In genomic region chr19:18044825-18045304, GRCh38 we compare ENCODE assay signal across 8 cellular contexts. TPM values are rescaled to one million over a fixed set of nuclear protein-coding genes. Genes with fewer than 3 reads are reported as not detected.
DNase-seq lines count a peak whose midpoint lies in the region; ATAC-seq, FAIRE-seq and TF ChIP-seq lines count a peak whose summit lies in the region.

No MANE protein-coding gene starts in this region.

- H3K27me3 ChIP-seq in ascending aorta = no peaks in the 10 kb centered on the region
- peaks cover 4% of the 10 kb centered on the region for H3K27me3 ChIP-seq in keratinocyte (ENCODE audit: control insufficient read depth, extremely low read depth, insufficient read depth, low read length)

- intact Hi-C loops in ascending aorta (cut with DNase I) = no loop called here

- H2AFZ ChIP-seq in keratinocyte (ENCODE audit: control insufficient read depth, low read length) = peak overlapping the region; percentile 64

- no peaks in the 10 kb centered on the region for H3K27me3 Mint-ChIP-seq in T-helper 17 cell

- peak; percentile 89 for ATAC-seq in GM21737 (IDR thresholded peaks at IDR 0.05; ENCODE audit: unreplicated experiment)
- peak; percentile 97 for ATAC-seq in T-helper 17 cell

- peak overlapping the region; percentile 84 for H3K4me3 Mint-ChIP-seq in T-helper 17 cell

- H3K36me3 ChIP-seq in ascending aorta (no peaks in the 10 kb centered on the region), keratinocyte (ENCODE audit: control insufficient read depth in 2 of 2, extremely low read depth in 1 of 2, insufficient read depth in 2 of 2, low read length in 2 of 2) (no peaks in the 10 kb centered on the region)

- DNase-seq in EH (ENCODE audit: low read depth) (peak; percentile 81), LHCN-M2 (ENCODE audit: low read depth) (peak; percentile 93), T-helper 17 cell (peak; percentile 52 to 66 (median 64)), ascending aorta (ENCODE audit: low spot score in 2 of 2) (peak; percentile 53 to 85), keratinocyte (ENCODE audit: low read depth, low spot score) (no peak), OCI-M2 (lab: John Stamatoyannopoulos, UW; ENCODE audit: unreplicated experiment) (no peak)
- peak; percentile 86 to 89 for DNase-seq in stimulated activated CD4-positive, alpha-beta T cell treated with anti-CD3 and anti-CD28 coated beads, Interleukin-15, amount 100 ng/mL, for 48 hours (ENCODE audit: low read depth in 2 of 2)

- H3K4me3 ChIP-seq in ascending aorta = peak overlapping the region; percentile 52 to 55
- H3K4me3 ChIP-seq in keratinocyte (ENCODE audit: control insufficient read depth in 2 of 3, extremely low read depth in 1 of 3, insufficient read depth in 2 of 3, low read depth in 1 of 3, low read length in 3 of 3) = peak overlapping the region in 2 of 3 experiments; percentile 44 to 48

- no peak for TF ChIP-seq CTCF in ascending aorta (IDR thresholded peaks at IDR 0.05)
- no peak for TF ChIP-seq CTCF in keratinocyte (optimal IDR thresholded peaks at IDR 0.05 in 1 of 3, IDR thresholded peaks at IDR 0.05 in 1 of 3, conservative IDR thresholded peaks at IDR 0.05 in 1 of 3; ENCODE audit: extremely low read depth in 1 of 3, insufficient read depth in 2 of 3, low read length in 3 of 3)

- FAIRE-seq in keratinocyte (lab: Jason Lieb, UNC) = no peak

- dilution Hi-C loops in keratinocyte (cut with MboI; ENCODE audit: extremely low pct_ligation_motif_present, low sequenced_read_pairs) = no loop called here

- peak overlapping the region; percentile 46 for H3K9ac ChIP-seq in keratinocyte (ENCODE audit: control insufficient read depth, extremely low read depth, insufficient read depth, low read length)

- peak overlapping the region; percentile 95 for H3K27ac Mint-ChIP-seq in T-helper 17 cell

- H3K79me2 ChIP-seq in keratinocyte (ENCODE audit: control insufficient read depth, insufficient read depth, low read length) = no peaks in the 10 kb centered on the region

- no peaks in the 10 kb centered on the region for H4K20me1 ChIP-seq in keratinocyte (ENCODE audit: control insufficient read depth, extremely low read depth, insufficient read depth, low read length)

- H3K4me1 Mint-ChIP-seq in T-helper 17 cell = peaks cover 40% of the 10 kb centered on the region

- peak overlapping the region; percentile 52 to 76 for H3K27ac ChIP-seq in ascending aorta
- H3K27ac ChIP-seq in keratinocyte (ENCODE audit: control insufficient read depth, insufficient read depth, low read length) = no peak overlapping the region

- no peaks in the 10 kb centered on the region for H3K9me3 ChIP-seq in T-helper 17 cell (ENCODE audit: control insufficient read depth, low read length, poor library complexity, severe bottlenecking)
- H3K9me3 ChIP-seq in ascending aorta = peaks cover 0 to 3% of the 10 kb centered on the region in 2 donors
- H3K9me3 ChIP-seq in keratinocyte (ENCODE audit: control insufficient read depth, low read depth, low read length) = no peaks in the 10 kb centered on the region

- no peaks in the 10 kb centered on the region for H3K36me3 Mint-ChIP-seq in T-helper 17 cell (ENCODE audit: low read depth)

- H3K4me2 ChIP-seq in keratinocyte (ENCODE audit: control insufficient read depth, extremely low read depth, insufficient read depth, low read depth, low read length) = peak overlapping the region; percentile 83

- no peaks in the 10 kb centered on the region for H3K9me1 ChIP-seq in keratinocyte (ENCODE audit: control insufficient read depth, extremely low read depth, insufficient read depth, low read length)

- H3K4me1 ChIP-seq in ascending aorta (peaks cover 12 to 24% of the 10 kb centered on the region in 2 donors), keratinocyte (ENCODE audit: control insufficient read depth, extremely low read depth, insufficient read depth, low read length) (peaks cover 8% of the 10 kb centered on the region)

RNA-seq across cellular contexts. Expression of gene ARRDC2, which starts 36.9 kb away (rescaled TPM):
- total RNA-seq in LHCN-M2 (2014; rRNA removed) = 9.0 and 15.0 TPM in 2 replicates
- polyA plus RNA-seq in LHCN-M2 (2012) = 6.2 TPM
- 100 to 1,000 TPM; 165 to 166 TPM for total RNA-seq in T-helper 17 cell
- total RNA-seq in ascending aorta = 443 TPM
- 2.4 to 3.5 TPM (median 2.5 TPM) in 3 replicates for polyA plus RNA-seq in keratinocyte
- polyA plus RNA-seq in keratinocyte (2011; ENCODE audit: low read depth) = 5.3 TPM
- polyA plus RNA-seq in keratinocyte (2011; cell fraction: cytosol; rRNA removed) = 1.9 and 3.1 TPM in 2 replicates
- 4.0 and 4.8 TPM in 2 replicates for polyA plus RNA-seq in keratinocyte (2011; cell fraction: nucleus; rRNA removed)
- 2.9 and 3.8 TPM in 2 replicates for polyA plus RNA-seq in keratinocyte (2012; ENCODE audit: low replicate concordance)
- 1.0 to 1.6 TPM (median 1.3 TPM) in 3 replicates for polyA minus RNA-seq in keratinocyte
- polyA minus RNA-seq in keratinocyte (2011; cell fraction: cytosol; rRNA and poly(A)+ RNA removed) = 4.4 TPM
- polyA minus RNA-seq in keratinocyte (2011; cell fraction: nucleus; rRNA and poly(A)+ RNA removed) = 2.8 and 6.6 TPM in 2 replicates

RNA-seq across cellular contexts. Expression of gene IL12RB1, which starts 41.9 kb away (rescaled TPM):
- not detected in 2 replicates for total RNA-seq in LHCN-M2 (2014; rRNA removed)
- not detected for polyA plus RNA-seq in LHCN-M2 (2012)
- total RNA-seq in T-helper 17 cell = 10 to 100 TPM; 56.7 to 71.1 TPM
- 1.5 TPM for total RNA-seq in ascending aorta
- polyA plus RNA-seq in keratinocyte = 0.09 TPM in 1 of 3 replicates, not detected in the others
- not detected for polyA plus RNA-seq in keratinocyte (2011; ENCODE audit: low read depth)
- 0.08 TPM in 1 of 2 replicates, not detected in the other for polyA plus RNA-seq in keratinocyte (2011; cell fraction: cytosol; rRNA removed)
- polyA plus RNA-seq in keratinocyte (2011; cell fraction: nucleus; rRNA removed) = 0.10 TPM in 1 of 2 replicates, not detected in the other
- 0.07 TPM in 1 of 2 replicates, not detected in the other for polyA plus RNA-seq in keratinocyte (2012; ENCODE audit: low replicate concordance)
- polyA minus RNA-seq in keratinocyte = 0.36 to 0.46 TPM in 2 of 3 replicates, not detected in the other
- polyA minus RNA-seq in keratinocyte (2011; cell fraction: cytosol; rRNA and poly(A)+ RNA removed) = not detected
- polyA minus RNA-seq in keratinocyte (2011; cell fraction: nucleus; rRNA and poly(A)+ RNA removed) = not detected in 2 replicates

RNA-seq across cellular contexts. Expression of gene MAST3, which starts 52.7 kb away (rescaled TPM):
- 2.2 and 2.4 TPM in 2 replicates for total RNA-seq in LHCN-M2 (2014; rRNA removed)
- polyA plus RNA-seq in LHCN-M2 (2012) = 3.2 TPM
- 10 to 100 TPM; 38.2 to 50.8 TPM for total RNA-seq in T-helper 17 cell
- 32.8 TPM for total RNA-seq in ascending aorta
- 0.73 to 1.4 TPM (median 0.76 TPM) in 3 replicates for polyA plus RNA-seq in keratinocyte
- 1.8 TPM for polyA plus RNA-seq in keratinocyte (2011; ENCODE audit: low read depth)
- polyA plus RNA-seq in keratinocyte (2011; cell fraction: cytosol; rRNA removed) = 0.86 and 1.5 TPM in 2 replicates
- polyA plus RNA-seq in keratinocyte (2011; cell fraction: nucleus; rRNA removed) = 3.7 and 4.3 TPM in 2 replicates
- 1.9 and 2.3 TPM in 2 replicates for polyA plus RNA-seq in keratinocyte (2012; ENCODE audit: low replicate concordance)
- 1.6 to 7.7 TPM (median 2.5 TPM) in 3 replicates for polyA minus RNA-seq in keratinocyte
- polyA minus RNA-seq in keratinocyte (2011; cell fraction: cytosol; rRNA and poly(A)+ RNA removed) = 5.0 TPM
- 4.4 and 5.1 TPM in 2 replicates for polyA minus RNA-seq in keratinocyte (2011; cell fraction: nucleus; rRNA and poly(A)+ RNA removed)

Comparison
In these comparisons a context has a peak if more than half of its experiments do, and no peak if none do; other contexts are left out.
1. DNase-seq: peak in EH (single experiment), LHCN-M2 (single experiment), T-helper 17 cell (3 of 3), ascending aorta (2 of 2) and stimulated activated CD4-positive, alpha-beta T cell treated with anti-CD3 and anti-CD28 coated beads, Interleukin-15, amount 100 ng/mL, for 48 hours (2 of 2); none in keratinocyte (single experiment) and OCI-M2 (single experiment).
2. RNA of gene ARRDC2, which starts 36.9 kb away (total RNA-seq): 443 TPM in ascending aorta (single experiment) and 165 to 166 TPM in T-helper 17 cell; 9.0 to 15.0 TPM in LHCN-M2; every median in the first group is over 10 times any median in the second.
3. RNA of gene IL12RB1, which starts 41.9 kb away (total RNA-seq): 56.7 to 71.1 TPM in T-helper 17 cell; 1.5 TPM in ascending aorta (single experiment) and not detected in LHCN-M2; every median in the first group is over 10 times any median in the second.
4. RNA of gene MAST3, which starts 52.7 kb away (total RNA-seq): 38.2 to 50.8 TPM in T-helper 17 cell and 32.8 TPM in ascending aorta (single experiment); 2.2 to 2.4 TPM in LHCN-M2; every median in the first group is over 10 times any median in the second.